31 cellular contexts compared by ENCODE assay signal in the genomic region with DNA sequence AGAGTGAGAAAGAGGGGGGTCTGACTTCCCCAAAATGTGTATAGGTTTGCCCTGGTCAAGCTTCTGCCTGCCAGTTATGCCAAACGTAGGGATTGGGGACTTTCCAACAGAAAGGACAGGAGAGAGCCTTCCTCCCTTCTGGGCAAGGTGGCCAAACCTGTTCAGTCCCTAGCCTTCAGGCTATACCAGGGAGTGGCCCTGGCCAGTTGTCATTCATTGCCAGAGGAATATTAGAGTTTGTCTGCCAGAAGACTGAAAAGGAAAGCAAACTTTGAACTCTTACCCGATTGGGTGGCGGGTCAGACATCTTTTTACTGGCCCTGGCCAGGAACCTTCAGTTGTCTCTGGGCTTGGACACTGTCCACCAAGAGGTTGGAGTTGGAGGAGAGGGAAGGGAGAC. TPM values are rescaled to one million over a fixed set of nuclear protein-coding genes. Genes with fewer than 3 reads are reported as not detected.
DNase-seq lines count a peak whose midpoint lies in the region; ATAC-seq and TF ChIP-seq lines count a peak whose summit lies in the region.
"Had no signal": no experiment of that assay in that cellular context is flagged by ENCODE, and none has a peak within 500 bp of the region (broad histone marks: within the 10 kb centered on the region; RNA-seq: fewer than 3 reads in every experiment).

No MANE protein-coding gene starts in this region.

- POLR2A ChIA-PET in CD4-positive, alpha-beta T cell (lab: Charles Lee), result no interaction called here
- POLR2A ChIA-PET in PC-3 (lab: Charles Lee; ENCODE audit: unreplicated experiment), result no interaction called here

- peaks cover 79% of the 10 kb centered on the region for H3K36me3 Mint-ChIP-seq in CD4-positive, alpha-beta T cell (ENCODE audit: low read depth)
- H3K36me3 Mint-ChIP-seq in osteocyte (ENCODE audit: unreplicated experiment), result peaks cover 33% of the 10 kb centered on the region
- peaks cover 21 to 44% of the 10 kb centered on the region in 2 donors for H3K36me3 Mint-ChIP-seq in activated T-cell treated with anti-CD3 and anti-CD28 coated beads, Interleukin-2, amount 50 U/mL, for 72 hours (ENCODE audit: insufficient read depth in 2 of 2)

- peaks cover 40% of the 10 kb centered on the region for H3K4me1 Mint-ChIP-seq in CD4-positive, alpha-beta T cell (ENCODE audit: low read depth)
- H3K4me1 Mint-ChIP-seq in osteocyte (ENCODE audit: unreplicated experiment), result peaks cover 5% of the 10 kb centered on the region
- H3K4me1 Mint-ChIP-seq in activated T-cell treated with anti-CD3 and anti-CD28 coated beads, Interleukin-2, amount 50 U/mL, for 72 hours (ENCODE audit: low read depth), result peaks cover 13% of the 10 kb centered on the region
- H3K4me1 Mint-ChIP-seq: CD14-positive monocyte had no signal

- no peaks in the 10 kb centered on the region for H3K27me3 ChIP-seq in CD4-positive, alpha-beta T cell (ENCODE audit: control insufficient read depth, insufficient read depth, low read length)
- H3K27me3 ChIP-seq in PC-3 (ENCODE audit: low read length), result no peaks in the 10 kb centered on the region
- H3K27me3 ChIP-seq: adrenal gland, hepatocyte, right atrium auricular region, vagina had no signal

- ATAC-seq in CD4-positive, alpha-beta T cell (ENCODE audit: poor library complexity), result no peak
- ATAC-seq in PC-3, result peak; percentile 86
- ATAC-seq in esophagus mucosa, result peak; percentile 87
- ATAC-seq in activated T-cell treated with anti-CD3 and anti-CD28 coated beads, Interleukin-2, amount 50 U/mL, for 72 hours (replicated peaks in 1 of 2), result no peak
- no peak for ATAC-seq in GM21390 (IDR thresholded peaks at IDR 0.05; ENCODE audit: unreplicated experiment)

- H2AFZ ChIP-seq in PC-3 (ENCODE audit: low read length), result no peak overlapping the region
- H2AFZ ChIP-seq: hepatocyte had no signal

- H3K9me3 ChIP-seq in CD4-positive, alpha-beta T cell (ENCODE audit: control insufficient read depth, low read length), result peaks cover 12% of the 10 kb centered on the region
- H3K9me3 ChIP-seq in PC-3 (ENCODE audit: low read length), result peaks cover 34% of the 10 kb centered on the region
- H3K9me3 ChIP-seq: adrenal gland, right atrium auricular region had no signal

- H3K4me1 ChIP-seq in PC-3 (ENCODE audit: insufficient read depth, low read length), result peaks cover 8% of the 10 kb centered on the region; the same call in 1 of the 2 replicates
- H3K4me1 ChIP-seq: lower lobe of right lung, right atrium auricular region had no signal

- peaks cover 33% of the 10 kb centered on the region for H3K79me2 ChIP-seq in PC-3 (ENCODE audit: low read length)

- no peaks in the 10 kb centered on the region for H4K20me1 ChIP-seq in PC-3 (ENCODE audit: low read length)

- H3K27ac Mint-ChIP-seq in CD4-positive, alpha-beta T cell, result peak overlapping the region; percentile 4
- peak overlapping the region; percentile 6 for H3K27ac Mint-ChIP-seq in osteocyte (ENCODE audit: unreplicated experiment)
- H3K27ac Mint-ChIP-seq in activated T-cell treated with anti-CD3 and anti-CD28 coated beads, Interleukin-2, amount 50 U/mL, for 72 hours, result no peak overlapping the region
- H3K27ac Mint-ChIP-seq: activated B cell treated with CpG ODN at 0.5 μM for 24 hours; activated CD4-positive, alpha-beta memory T cell treated with anti-CD3 and anti-CD28 coated beads for 36 hours had no signal

- no TSS peak for BruUV-seq in PC-3 (replicated peaks; lab: Mats Ljungman, UMichigan)

- CTCF ChIA-PET in CD4-positive, alpha-beta T cell (lab: Charles Lee), result no interaction called here
- CTCF ChIA-PET in PC-3 (lab: Charles Lee), result no interaction called here

- peaks cover 51% of the 10 kb centered on the region for H3K36me3 ChIP-seq in PC-3 (ENCODE audit: low read depth, low read length)
- H3K36me3 ChIP-seq: adrenal gland, lower lobe of right lung, right atrium auricular region, vagina had no signal

- H3K9me2 ChIP-seq in PC-3 (replicated peaks; ENCODE audit: low read length), result no peaks in the 10 kb centered on the region

- no peak overlapping the region for H3K4me3 ChIP-seq in PC-3 (ENCODE audit: low read length)
- H3K4me3 ChIP-seq: adrenal gland, hepatocyte, lower lobe of right lung, right atrium auricular region, vagina had no signal

- H3K27me3 Mint-ChIP-seq in CD4-positive, alpha-beta T cell, result no peaks in the 10 kb centered on the region
- H3K27me3 Mint-ChIP-seq in osteocyte (ENCODE audit: unreplicated experiment), result no peaks in the 10 kb centered on the region
- no peaks in the 10 kb centered on the region for H3K27me3 Mint-ChIP-seq in activated T-cell treated with anti-CD3 and anti-CD28 coated beads, Interleukin-2, amount 50 U/mL, for 72 hours (ENCODE audit: low read depth)
- H3K27me3 Mint-ChIP-seq: activated B cell treated with CpG ODN at 0.5 μM for 24 hours; activated CD4-positive, alpha-beta memory T cell treated with anti-CD3 and anti-CD28 coated beads for 36 hours had no signal

- peak overlapping the region; percentile 32; the same call in 1 of the 2 replicates for H3K4me2 ChIP-seq in PC-3 (ENCODE audit: low read length)
- H3K4me2 ChIP-seq: hepatocyte had no signal

- no peak for DNase-seq in CD4-positive, alpha-beta T cell
- peak; percentile 79 for DNase-seq in PC-3
- DNase-seq in osteocyte (ENCODE audit: extremely low spot score, unreplicated experiment), result no peak
- DNase-seq in activated T-cell treated with anti-CD3 and anti-CD28 coated beads, Interleukin-2, amount 50 U/mL, for 72 hours, result no peak
- no peak for DNase-seq in NOMO-1 treated with DMSO at 0.1 percent for 48 hours (lab: John Stamatoyannopoulos, UW; ENCODE audit: unreplicated experiment)
- DNase-seq in stimulated activated CD4-positive, alpha-beta T cell treated with anti-CD3 and anti-CD28 coated beads, Interleukin-15, amount 100 ng/mL, for 24 hours, result no peak
- DNase-seq: activated B cell treated with CpG ODN at 0.5 μM for 24 hours; activated CD4-positive, alpha-beta memory T cell treated with anti-CD3 and anti-CD28 coated beads for 36 hours; activated effector memory CD4-positive, alpha-beta T cell treated with anti-CD3 and anti-CD28 coated beads, Interleukin-2, amount 50 U/mL, for 16 hours; adrenal gland; cortex of kidney; foreskin melanocyte; IMR-90; lower lobe of right lung; MM.1S; NCI-H1436 treated with DMSO at 0.1 percent for 48 hours; NCI-H2171; NCI-H526; stimulated activated CD8-positive, alpha-beta memory T cell treated with anti-CD3 and anti-CD28 coated beads, Interleukin-4, amount 100 ng/mL, for 48 hours; T1000 had no signal

- no peak overlapping the region for H3K4me3 Mint-ChIP-seq in CD4-positive, alpha-beta T cell
- H3K4me3 Mint-ChIP-seq in osteocyte (ENCODE audit: unreplicated experiment), result no peak overlapping the region
- H3K4me3 Mint-ChIP-seq in activated T-cell treated with anti-CD3 and anti-CD28 coated beads, Interleukin-2, amount 50 U/mL, for 72 hours, result no peak overlapping the region
- H3K4me3 Mint-ChIP-seq: activated B cell treated with CpG ODN at 0.5 μM for 24 hours; activated CD4-positive, alpha-beta memory T cell treated with anti-CD3 and anti-CD28 coated beads for 36 hours; CD14-positive monocyte had no signal

- no peak overlapping the region for H3K27ac ChIP-seq in CD4-positive, alpha-beta T cell (ENCODE audit: low read depth, low read length)
- peak overlapping the region; percentile 46 for H3K27ac ChIP-seq in PC-3 (ENCODE audit: low read length)
- H3K27ac ChIP-seq: adrenal gland, hepatocyte, HL-60, lower lobe of right lung, right atrium auricular region, RWPE1, vagina had no signal

- H3K9ac ChIP-seq in PC-3 (ENCODE audit: low read length), result no peak overlapping the region

- TF ChIP-seq CTCF in CD4-positive, alpha-beta T cell (IDR thresholded peaks at IDR 0.05), result no peak
- TF ChIP-seq CTCF in PC-3 (conservative IDR thresholded peaks at IDR 0.05; ENCODE audit: low read depth, low read length), result no peak
- no peak for TF ChIP-seq CTCF in osteocyte (IDR thresholded peaks at IDR 0.05)

- H3F3A ChIP-seq in PC-3 (ENCODE audit: low read length, unreplicated experiment), result no peaks in the 10 kb centered on the region

- peaks cover 4% of the 10 kb centered on the region for H3K9me3 Mint-ChIP-seq in CD4-positive, alpha-beta T cell
- H3K9me3 Mint-ChIP-seq in osteocyte (ENCODE audit: unreplicated experiment), result peaks cover 13% of the 10 kb centered on the region
- peaks cover 10 to 11% of the 10 kb centered on the region in 2 donors for H3K9me3 Mint-ChIP-seq in activated T-cell treated with anti-CD3 and anti-CD28 coated beads, Interleukin-2, amount 50 U/mL, for 72 hours

- intact Hi-C loops in CD4-positive, alpha-beta T cell (cut with DNase I, micrococcal nuclease), result no loop called here
- intact Hi-C loops in PC-3 (cut with micrococcal nuclease), result no loop called here

RNA-seq across cellular contexts. Expression of gene RAB3GAP1, which starts 22.1 kb away (rescaled TPM):
- total RNA-seq in CD4-positive, alpha-beta T cell, result 10 to 100 TPM; 35.9 to 37.0 TPM
- total RNA-seq in PC-3 (2014; rRNA removed), result 35.8 and 41.1 TPM in 2 replicates
- 31.0 TPM for total RNA-seq in esophagus mucosa
- total RNA-seq in osteocyte, result 46.7 and 48.3 TPM in 2 replicates
- total RNA-seq in activated T-cell treated with anti-CD3 and anti-CD28 coated beads, Interleukin-2, amount 50 U/mL, for 72 hours, result 10 to 100 TPM; 51.4 to 59.7 TPM

RNA-seq across cellular contexts. Expression of gene MAP3K19, which starts 27.0 kb away (rescaled TPM):
- total RNA-seq in CD4-positive, alpha-beta T cell, result not detected
- total RNA-seq in PC-3 (2014; rRNA removed), result not detected in 2 replicates
- total RNA-seq in esophagus mucosa, result not detected
- total RNA-seq in osteocyte, result not detected in 2 replicates
- not detected for total RNA-seq in activated T-cell treated with anti-CD3 and anti-CD28 coated beads, Interleukin-2, amount 50 U/mL, for 72 hours
- total RNA-seq: activated B cell treated with CpG ODN at 0.5 μM for 24 hours; activated CD4-positive, alpha-beta memory T cell treated with anti-CD3 and anti-CD28 coated beads for 36 hours; adrenal gland; H4; hepatocyte; IMR-90; myocyte; omental fat pad; right atrium auricular region; vagina had no signal

Comparison
In these comparisons a context has a peak if more than half of its experiments do, and no peak if none do; other contexts are left out.
1. ATAC-seq: peak in PC-3 (single experiment) and esophagus mucosa (single experiment); none in CD4-positive, alpha-beta T cell (single experiment), activated T-cell treated with anti-CD3 and anti-CD28 coated beads, Interleukin-2, amount 50 U/mL, for 72 hours (0 of 2) and GM21390 (single experiment).